ENCODE assay signal across 1 cellular context in the genomic region with DNA sequence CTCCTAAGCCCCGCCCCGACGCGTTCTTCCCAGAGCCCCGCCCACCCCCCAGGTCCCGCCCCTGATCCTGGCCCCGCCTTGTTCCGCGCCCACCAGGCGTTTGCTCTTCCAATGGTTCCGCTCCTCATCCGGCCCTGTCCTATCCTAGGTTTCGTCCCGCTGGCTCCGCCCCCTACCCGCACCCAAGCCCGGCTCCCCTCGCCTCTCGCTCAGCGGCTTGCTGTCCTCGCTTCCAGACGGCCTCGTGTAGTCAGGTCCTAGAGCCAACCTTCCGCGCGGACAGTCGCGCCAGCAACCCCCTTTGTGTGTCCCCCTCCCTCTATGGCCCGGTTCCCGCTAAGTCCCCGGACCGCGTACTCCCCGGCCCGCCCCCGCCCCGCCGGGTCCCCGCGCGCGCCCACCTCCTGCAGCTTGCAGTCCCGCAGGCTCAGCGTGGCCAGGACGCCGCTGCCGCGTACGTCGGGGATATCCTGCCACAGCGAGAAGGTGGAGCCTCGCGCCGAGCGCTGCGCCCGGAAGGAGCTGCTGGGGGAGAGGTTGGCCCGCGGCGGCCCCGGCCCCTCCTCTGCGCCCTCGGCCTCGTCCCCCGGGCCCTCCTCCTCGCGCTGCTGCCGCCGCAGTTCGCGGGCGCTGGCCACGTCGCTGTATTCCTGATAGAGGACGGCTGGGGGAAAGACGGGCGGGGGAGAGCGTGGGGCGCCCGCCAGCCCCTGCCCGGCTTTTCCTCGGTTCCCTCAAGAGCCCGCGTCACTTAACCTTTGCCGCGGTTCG.
TF ChIP-seq lines count a peak whose summit lies in the region.

No MANE protein-coding gene starts in this region.

TF ChIP-seq in SK-N-SH treated with all-trans-retinoic acid at 6 μM for 48 hours, 23 proteins besides CTCF, POLR2A, EP300 and RAD21 (continued from another document):
- no peak for TF ChIP-seq TCF4 (CRISPR knock-in tag; IDR thresholded peaks at IDR 0.05; ENCODE audit: borderline replicate concordance)
- no peak for TF ChIP-seq GLIS3 (CRISPR knock-in tag; IDR thresholded peaks at IDR 0.05)
- TF ChIP-seq ESRRG (CRISPR knock-in tag; IDR thresholded peaks at IDR 0.05), result no peak
- no peak for TF ChIP-seq ZNF8 (CRISPR knock-in tag; IDR thresholded peaks at IDR 0.05)
- no peak for TF ChIP-seq CSDC2 (CRISPR knock-in tag; IDR thresholded peaks at IDR 0.05)
- no peak for TF ChIP-seq TOX (CRISPR knock-in tag; IDR thresholded peaks at IDR 0.05; ENCODE audit: borderline replicate concordance)
- TF ChIP-seq, protein P1, sequence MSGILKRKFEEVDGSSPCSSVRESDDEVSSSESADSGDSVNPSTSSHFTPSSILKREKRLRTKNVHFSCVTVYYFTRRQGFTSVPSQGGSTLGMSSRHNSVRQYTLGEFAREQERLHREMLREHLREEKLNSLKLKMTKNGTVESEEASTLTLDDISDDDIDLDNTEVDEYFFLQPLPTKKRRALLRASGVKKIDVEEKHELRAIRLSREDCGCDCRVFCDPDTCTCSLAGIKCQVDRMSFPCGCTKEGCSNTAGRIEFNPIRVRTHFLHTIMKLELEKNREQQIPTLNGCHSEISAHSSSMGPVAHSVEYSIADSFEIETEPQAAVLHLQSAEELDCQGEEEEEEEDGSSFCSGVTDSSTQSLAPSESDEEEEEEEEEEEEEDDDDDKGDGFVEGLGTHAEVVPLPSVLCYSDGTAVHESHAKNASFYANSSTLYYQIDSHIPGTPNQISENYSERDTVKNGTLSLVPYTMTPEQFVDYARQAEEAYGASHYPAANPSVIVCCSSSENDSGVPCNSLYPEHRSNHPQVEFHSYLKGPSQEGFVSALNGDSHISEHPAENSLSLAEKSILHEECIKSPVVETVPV (CRISPR knock-in tag; IDR thresholded peaks at IDR 0.05), result no peak
- TF ChIP-seq, protein P2, sequence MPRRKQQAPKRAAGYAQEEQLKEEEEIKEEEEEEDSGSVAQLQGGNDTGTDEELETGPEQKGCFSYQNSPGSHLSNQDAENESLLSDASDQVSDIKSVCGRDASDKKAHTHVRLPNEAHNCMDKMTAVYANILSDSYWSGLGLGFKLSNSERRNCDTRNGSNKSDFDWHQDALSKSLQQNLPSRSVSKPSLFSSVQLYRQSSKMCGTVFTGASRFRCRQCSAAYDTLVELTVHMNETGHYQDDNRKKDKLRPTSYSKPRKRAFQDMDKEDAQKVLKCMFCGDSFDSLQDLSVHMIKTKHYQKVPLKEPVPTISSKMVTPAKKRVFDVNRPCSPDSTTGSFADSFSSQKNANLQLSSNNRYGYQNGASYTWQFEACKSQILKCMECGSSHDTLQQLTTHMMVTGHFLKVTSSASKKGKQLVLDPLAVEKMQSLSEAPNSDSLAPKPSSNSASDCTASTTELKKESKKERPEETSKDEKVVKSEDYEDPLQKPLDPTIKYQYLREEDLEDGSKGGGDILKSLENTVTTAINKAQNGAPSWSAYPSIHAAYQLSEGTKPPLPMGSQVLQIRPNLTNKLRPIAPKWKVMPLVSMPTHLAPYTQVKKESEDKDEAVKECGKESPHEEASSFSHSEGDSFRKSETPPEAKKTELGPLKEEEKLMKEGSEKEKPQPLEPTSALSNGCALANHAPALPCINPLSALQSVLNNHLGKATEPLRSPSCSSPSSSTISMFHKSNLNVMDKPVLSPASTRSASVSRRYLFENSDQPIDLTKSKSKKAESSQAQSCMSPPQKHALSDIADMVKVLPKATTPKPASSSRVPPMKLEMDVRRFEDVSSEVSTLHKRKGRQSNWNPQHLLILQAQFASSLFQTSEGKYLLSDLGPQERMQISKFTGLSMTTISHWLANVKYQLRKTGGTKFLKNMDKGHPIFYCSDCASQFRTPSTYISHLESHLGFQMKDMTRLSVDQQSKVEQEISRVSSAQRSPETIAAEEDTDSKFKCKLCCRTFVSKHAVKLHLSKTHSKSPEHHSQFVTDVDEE (CRISPR knock-in tag; IDR thresholded peaks at IDR 0.05), result no peak
- TF ChIP-seq ARNTL (CRISPR knock-in tag; IDR thresholded peaks at IDR 0.05; ENCODE audit: borderline replicate concordance, low read depth), result no peak
- no peak for TF ChIP-seq ZFP30 (CRISPR knock-in tag; IDR thresholded peaks at IDR 0.05)
- TF ChIP-seq OSR1 (CRISPR knock-in tag; IDR thresholded peaks at IDR 0.05), result no peak
- no peak for TF ChIP-seq PPARA (CRISPR knock-in tag; IDR thresholded peaks at IDR 0.05; ENCODE audit: borderline replicate concordance)
- no peak for TF ChIP-seq ZC3H10 (CRISPR knock-in tag; IDR thresholded peaks at IDR 0.05)
- TF ChIP-seq RARB (CRISPR knock-in tag; IDR thresholded peaks at IDR 0.05), result no peak
- no peak for TF ChIP-seq ZNF565 (CRISPR knock-in tag; conservative IDR thresholded peaks at IDR 0.05; ENCODE audit: low read depth)
- no peak for TF ChIP-seq ISL1 (CRISPR knock-in tag; IDR thresholded peaks at IDR 0.05)
- TF ChIP-seq SNAI2 (CRISPR knock-in tag; IDR thresholded peaks at IDR 0.05), result no peak
